8 cellular contexts compared by ENCODE assay signal in genomic region chr14:104926619-104927431, GRCh38.
DNase-seq lines count a peak whose midpoint lies in the region; ATAC-seq lines count a peak whose summit lies in the region.

No MANE protein-coding gene starts in this region.

- ATAC-seq in GM19467 (IDR thresholded peaks at IDR 0.05; ENCODE audit: unreplicated experiment): peak; percentile 76
- peak; percentile 83 for ATAC-seq in HG03280 (IDR thresholded peaks at IDR 0.05; ENCODE audit: unreplicated experiment)
- ATAC-seq in activated naive CD8-positive, alpha-beta T cell treated with anti-CD3 and anti-CD28 coated beads, Interleukin-2, amount 50 U/mL, for 24 hours: peak; percentile 77

- H3K4me1 Mint-ChIP-seq in activated naive CD8-positive, alpha-beta T cell treated with anti-CD3 and anti-CD28 coated beads, Interleukin-2, amount 50 U/mL, for 24 hours: peaks cover 5% of the 10 kb centered on the region

- no peaks in the 10 kb centered on the region for H3K36me3 Mint-ChIP-seq in activated naive CD8-positive, alpha-beta T cell treated with anti-CD3 and anti-CD28 coated beads, Interleukin-2, amount 50 U/mL, for 24 hours (ENCODE audit: low read depth)

- no peaks in the 10 kb centered on the region for H3K9me3 Mint-ChIP-seq in activated naive CD8-positive, alpha-beta T cell treated with anti-CD3 and anti-CD28 coated beads, Interleukin-2, amount 50 U/mL, for 24 hours

- DNase-seq in GDM1 (lab: John Stamatoyannopoulos, UW): peak; percentile 60
- DNase-seq in activated naive CD8-positive, alpha-beta T cell treated with anti-CD3 and anti-CD28 coated beads, Interleukin-2, amount 50 U/mL, for 24 hours: peak; percentile 31
- no peak for DNase-seq in hepatic stellate cell (ENCODE audit: low spot score)
- DNase-seq in activated effector memory CD4-positive, alpha-beta T cell treated with Interleukin-2 at 50 U/mL for 16 hours: no peak
- DNase-seq in DMS114 treated with DMSO at 0.1 percent for 48 hours (lab: John Stamatoyannopoulos, UW; ENCODE audit: unreplicated experiment): no peak
- no peak for DNase-seq in stimulated activated CD4-positive, alpha-beta T cell treated with anti-CD3 and anti-CD28 coated beads, Interleukin-4, amount 100 ng/mL, for 4 hours

- H3K4me3 Mint-ChIP-seq in activated naive CD8-positive, alpha-beta T cell treated with anti-CD3 and anti-CD28 coated beads, Interleukin-2, amount 50 U/mL, for 24 hours: no peak overlapping the region

- no peaks in the 10 kb centered on the region for H3K27me3 Mint-ChIP-seq in activated naive CD8-positive, alpha-beta T cell treated with anti-CD3 and anti-CD28 coated beads, Interleukin-2, amount 50 U/mL, for 24 hours

- H3K27ac Mint-ChIP-seq in activated naive CD8-positive, alpha-beta T cell treated with anti-CD3 and anti-CD28 coated beads, Interleukin-2, amount 50 U/mL, for 24 hours: peak overlapping the region; percentile 39

Comparison
In these comparisons a context has a peak if more than half of its experiments do, and no peak if none do; other contexts are left out.
1. DNase-seq: peak in GDM1 (single experiment) and activated naive CD8-positive, alpha-beta T cell treated with anti-CD3 and anti-CD28 coated beads, Interleukin-2, amount 50 U/mL, for 24 hours (single experiment); none in hepatic stellate cell (single experiment), activated effector memory CD4-positive, alpha-beta T cell treated with Interleukin-2 at 50 U/mL for 16 hours (single experiment), DMS114 treated with DMSO at 0.1 percent for 48 hours (single experiment) and stimulated activated CD4-positive, alpha-beta T cell treated with anti-CD3 and anti-CD28 coated beads, Interleukin-4, amount 100 ng/mL, for 4 hours (0 of 2).
2. Peak in every context shown above with its lines, with median percentiles within 50 percentile points of each other: ATAC-seq.